In the genomic region with DNA sequence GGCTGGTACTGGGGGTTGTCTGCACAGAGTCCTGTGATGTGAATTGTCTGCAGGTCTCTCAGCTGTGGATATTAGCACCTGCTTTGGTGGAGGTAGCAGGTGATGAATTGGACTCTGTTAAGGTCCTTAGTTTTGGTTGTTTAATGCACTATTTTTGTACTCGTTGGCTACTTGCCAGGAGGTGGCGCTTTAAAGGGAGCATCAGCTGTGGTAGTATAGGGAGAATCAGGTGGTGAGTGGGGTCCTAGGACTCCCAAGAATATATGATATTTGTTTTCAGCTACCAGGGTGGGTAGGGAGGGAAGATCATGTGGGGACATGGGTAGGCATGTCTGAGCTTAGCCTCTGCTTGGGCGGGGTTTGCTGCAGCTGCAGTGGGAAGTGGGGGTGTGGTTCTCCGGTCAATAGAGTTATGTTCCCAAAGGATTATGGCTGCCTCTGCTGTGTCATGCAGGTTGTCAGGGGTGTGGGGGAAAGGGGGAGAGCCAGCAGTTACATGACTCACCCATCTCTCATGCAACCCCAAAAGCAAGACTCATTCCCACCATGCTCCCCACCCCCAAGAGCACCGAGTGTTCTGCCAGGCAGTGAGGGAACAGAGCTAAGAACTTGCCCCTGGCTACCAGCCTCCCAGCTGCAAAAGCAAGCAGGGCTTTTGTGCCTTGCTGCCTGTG, we compare ENCODE assay signal across 11 cellular contexts. TPM values are rescaled to one million over a fixed set of nuclear protein-coding genes. Genes with fewer than 3 reads are reported as not detected.
DNase-seq lines count a peak whose midpoint lies in the region; ATAC-seq, FAIRE-seq and TF ChIP-seq lines count a peak whose summit lies in the region.
"Had no signal": no experiment of that assay in that cellular context is flagged by ENCODE, and none has a peak within 500 bp of the region (broad histone marks: within the 10 kb centered on the region; RNA-seq: fewer than 3 reads in every experiment).

No MANE protein-coding gene starts in this region.

- CTCF ChIA-PET in activated CD4-positive, alpha-beta T cell treated with anti-CD3 and anti-CD28 coated beads for 36 hours (lab: Charles Lee) = interaction anchor here (0.8 kb wide), 1 partner anchor 597 kb away, joined by 3 read pairs; no protein-coding TSS in a partner anchor

- POLR2A ChIA-PET in activated CD4-positive, alpha-beta T cell treated with anti-CD3 and anti-CD28 coated beads for 36 hours (lab: Charles Lee) = no interaction called here

- ATAC-seq in HG03175 (IDR thresholded peaks at IDR 0.05; ENCODE audit: unreplicated experiment) (no peak), HG03460 (IDR thresholded peaks at IDR 0.05; ENCODE audit: unreplicated experiment) (no peak)
- ATAC-seq in activated CD4-positive, alpha-beta T cell treated with anti-CD3 and anti-CD28 coated beads for 36 hours = no peak

- TF ChIP-seq CTCF in nephron progenitor cell (IDR thresholded peaks at IDR 0.05) = no peak

- H3K4me3 Mint-ChIP-seq in nephron progenitor cell = no peak overlapping the region
- H3K4me3 Mint-ChIP-seq in activated CD4-positive, alpha-beta T cell treated with anti-CD3 and anti-CD28 coated beads for 36 hours = no peak overlapping the region

- H3K36me3 Mint-ChIP-seq in nephron progenitor cell (ENCODE audit: low read depth) = no peaks in the 10 kb centered on the region
- peaks cover 3% of the 10 kb centered on the region for H3K36me3 Mint-ChIP-seq in activated CD4-positive, alpha-beta T cell treated with anti-CD3 and anti-CD28 coated beads for 36 hours (ENCODE audit: low read depth)

- peak overlapping the region; percentile 29 for H3K27ac Mint-ChIP-seq in nephron progenitor cell
- H3K27ac Mint-ChIP-seq in activated CD4-positive, alpha-beta T cell treated with anti-CD3 and anti-CD28 coated beads for 36 hours = no peak overlapping the region

- H3K4me3 ChIP-seq in SK-N-MC = peak overlapping the region; percentile 41; the same call in 1 of the 2 replicates
- H3K4me3 ChIP-seq: SJSA1 had no signal

- no peaks in the 10 kb centered on the region for H3K36me3 ChIP-seq in SK-N-MC (ENCODE audit: insufficient read depth, low read length)
- H3K36me3 ChIP-seq: SJSA1 had no signal

- no peaks in the 10 kb centered on the region for H3K9me3 ChIP-seq in SK-N-MC (ENCODE audit: low read depth, low read length)
- H3K9me3 ChIP-seq: SJSA1 had no signal

- peaks cover 3% of the 10 kb centered on the region for H3K27me3 Mint-ChIP-seq in nephron progenitor cell (ENCODE audit: low read depth, poor library complexity)
- H3K27me3 Mint-ChIP-seq in activated CD4-positive, alpha-beta T cell treated with anti-CD3 and anti-CD28 coated beads for 36 hours = no peaks in the 10 kb centered on the region

- peak; percentile 92 for FAIRE-seq in H54 (lab: Jason Lieb, UNC)

- H3K9me3 Mint-ChIP-seq in nephron progenitor cell = peaks cover 22% of the 10 kb centered on the region
- peaks cover 15% of the 10 kb centered on the region for H3K9me3 Mint-ChIP-seq in activated CD4-positive, alpha-beta T cell treated with anti-CD3 and anti-CD28 coated beads for 36 hours (ENCODE audit: low read depth)

- H3K4me1 Mint-ChIP-seq in nephron progenitor cell = no peaks in the 10 kb centered on the region
- no peaks in the 10 kb centered on the region for H3K4me1 Mint-ChIP-seq in activated CD4-positive, alpha-beta T cell treated with anti-CD3 and anti-CD28 coated beads for 36 hours

- no peak overlapping the region for H3K9ac ChIP-seq in SK-N-MC (ENCODE audit: insufficient read length)

- no peak for TF ChIP-seq POLR2A in H54 (IDR thresholded peaks at IDR 0.05; ENCODE audit: low read depth, low read length)

- peak; percentile 55 for DNase-seq in H54 (ENCODE audit: insufficient read length, low spot score)
- DNase-seq in NCI-H146 (lab: John Stamatoyannopoulos, UW) = peak; percentile 67
- no peak for DNase-seq in SK-N-MC (ENCODE audit: low read depth, low spot score)
- DNase-seq in nephron progenitor cell = no peak
- DNase-seq in activated CD4-positive, alpha-beta T cell treated with anti-CD3 and anti-CD28 coated beads for 36 hours = no peak
- no peak for DNase-seq in germinal center (ENCODE audit: low spot score)
- DNase-seq: cerebellar nuclear complex; stimulated activated naive CD4-positive, alpha-beta T cell treated with Interleukin-2 at 50 U/mL for 16 hours had no signal

- intact Hi-C loops in activated CD4-positive, alpha-beta T cell treated with anti-CD3 and anti-CD28 coated beads for 36 hours (cut with DNase I, micrococcal nuclease) = no loop called here

- H3K27ac ChIP-seq in SK-N-MC = no peak overlapping the region
- H3K27ac ChIP-seq: SJSA1 had no signal

RNA-seq across cellular contexts. Expression of a gene that starts 53.7 kb away (rescaled TPM):
- total RNA-seq in activated CD4-positive, alpha-beta T cell treated with anti-CD3 and anti-CD28 coated beads for 36 hours = 10 to 100 TPM; 12.5 to 13.3 TPM

RNA-seq across cellular contexts. Expression of a gene that starts 55.2 kb away (rescaled TPM):
- total RNA-seq in activated CD4-positive, alpha-beta T cell treated with anti-CD3 and anti-CD28 coated beads for 36 hours = 10 to 100 TPM; 12.0 to 19.6 TPM

Comparison
In these comparisons a context has a peak if more than half of its experiments do, and no peak if none do; other contexts are left out.
1. DNase-seq: peak in H54 (single experiment) and NCI-H146 (single experiment); none in SK-N-MC (single experiment), nephron progenitor cell (single experiment), activated CD4-positive, alpha-beta T cell treated with anti-CD3 and anti-CD28 coated beads for 36 hours (single experiment) and germinal center (single experiment).